ENCODE assay signal across 1 cellular context in the genomic region with DNA sequence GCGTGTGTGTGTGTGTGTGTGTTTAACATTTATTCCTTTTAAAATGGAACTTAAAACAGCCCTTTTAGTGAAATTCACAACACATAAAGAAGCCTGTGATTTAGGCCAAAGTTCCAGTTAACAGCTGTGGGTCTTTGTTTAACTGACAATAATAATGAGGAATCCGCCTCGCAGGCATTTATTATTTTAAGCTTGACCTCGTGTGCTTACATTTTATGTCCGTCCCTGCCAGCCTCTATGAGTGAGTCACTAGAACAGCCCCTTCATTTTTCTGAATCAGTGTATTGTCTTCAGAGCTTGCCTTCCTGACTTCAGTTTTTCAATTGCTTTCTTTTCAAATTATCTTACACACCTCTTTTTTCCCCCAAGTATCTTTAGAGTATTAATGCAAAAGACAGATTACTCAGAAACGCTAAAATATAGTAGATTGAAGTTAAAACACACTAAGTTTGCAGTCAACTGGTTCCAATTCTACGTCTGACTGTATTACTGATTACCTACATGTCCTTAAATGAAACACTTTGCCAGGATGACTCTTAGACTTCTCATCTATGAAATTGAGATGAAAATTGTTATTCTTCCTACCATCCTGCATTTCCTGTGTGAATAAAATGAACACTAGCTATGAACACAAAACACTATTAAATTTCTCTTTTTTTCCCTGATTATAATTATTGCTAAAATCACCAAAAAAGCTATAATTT.
TF ChIP-seq lines count a peak whose summit lies in the region.

No MANE protein-coding gene starts in this region.

TF ChIP-seq in IMR-90, 13 proteins besides CTCF, POLR2A, EP300 and RAD21 (continued from another document):
- TF ChIP-seq, protein P1, sequence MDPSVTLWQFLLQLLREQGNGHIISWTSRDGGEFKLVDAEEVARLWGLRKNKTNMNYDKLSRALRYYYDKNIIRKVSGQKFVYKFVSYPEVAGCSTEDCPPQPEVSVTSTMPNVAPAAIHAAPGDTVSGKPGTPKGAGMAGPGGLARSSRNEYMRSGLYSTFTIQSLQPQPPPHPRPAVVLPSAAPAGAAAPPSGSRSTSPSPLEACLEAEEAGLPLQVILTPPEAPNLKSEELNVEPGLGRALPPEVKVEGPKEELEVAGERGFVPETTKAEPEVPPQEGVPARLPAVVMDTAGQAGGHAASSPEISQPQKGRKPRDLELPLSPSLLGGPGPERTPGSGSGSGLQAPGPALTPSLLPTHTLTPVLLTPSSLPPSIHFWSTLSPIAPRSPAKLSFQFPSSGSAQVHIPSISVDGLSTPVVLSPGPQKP (IDR thresholded peaks at IDR 0.05; ENCODE audit: borderline replicate concordance, low read depth, low read length): no peak
- TF ChIP-seq MXI1 (IDR thresholded peaks at IDR 0.05; ENCODE audit: borderline replicate concordance, low read depth, low read length) (no peak), NFE2L2 (IDR thresholded peaks at IDR 0.05; ENCODE audit: low read depth, low read length) (no peak), RCOR1 (IDR thresholded peaks at IDR 0.05; ENCODE audit: insufficient replicate concordance, low read length) (no peak), MAZ (IDR thresholded peaks at IDR 0.05; ENCODE audit: borderline replicate concordance, low read depth, low read length) (no peak), CHD1 (IDR thresholded peaks at IDR 0.05; ENCODE audit: low read depth, low read length) (no peak), FOS (IDR thresholded peaks at IDR 0.05; ENCODE audit: low read depth, low read length) (peak; percentile 66), SMC3 (IDR thresholded peaks at IDR 0.05; ENCODE audit: low read depth, low read length) (no peak), CEBPB (IDR thresholded peaks at IDR 0.05; ENCODE audit: low read depth, low read length) (no peak)
